ENCODE assay signal across 8 cellular contexts in the genomic region with DNA sequence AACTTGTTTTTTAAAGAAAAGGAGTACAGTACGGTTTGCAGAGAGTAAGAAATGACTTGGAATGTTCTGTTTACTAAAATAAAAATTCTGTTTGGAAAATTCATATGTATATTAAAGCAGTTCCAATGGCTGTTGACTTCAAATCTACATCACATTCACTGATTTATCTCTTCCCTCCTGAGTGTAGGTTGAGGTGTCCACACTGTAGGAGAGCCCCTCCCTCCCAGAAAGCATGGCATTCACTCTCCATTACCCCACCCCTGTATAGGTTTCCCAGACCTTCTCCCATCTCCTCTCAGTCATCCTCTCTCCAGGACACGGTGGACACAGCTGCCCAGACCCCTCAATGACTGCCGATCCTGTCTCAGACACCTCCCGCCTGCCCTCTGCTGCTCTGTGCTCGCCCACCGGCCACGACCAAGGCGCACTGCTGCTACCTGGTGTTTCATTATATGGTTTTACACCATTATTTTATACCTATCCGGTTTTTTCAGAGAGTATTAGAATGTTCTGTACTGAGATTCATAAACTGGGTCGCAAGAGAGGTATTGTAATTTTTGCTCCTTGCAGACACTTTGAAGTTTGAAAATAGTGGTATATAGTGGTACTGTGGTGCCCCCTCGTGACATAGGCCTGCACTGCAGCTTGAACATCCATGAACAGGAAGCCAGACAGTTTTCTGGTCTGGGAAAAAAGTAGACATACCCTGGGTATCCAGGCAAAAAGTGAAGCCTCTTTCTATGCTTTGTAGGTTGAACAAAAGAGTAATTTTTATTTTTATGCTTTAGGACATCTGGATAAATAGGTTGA.
DNase-seq lines count a peak whose midpoint lies in the region; ATAC-seq and TF ChIP-seq lines count a peak whose summit lies in the region.

No MANE protein-coding gene starts in this region.

- DNase-seq in DMS114 treated with DMSO at 0.1 percent for 48 hours (lab: John Stamatoyannopoulos, UW; ENCODE audit: unreplicated experiment) (peak; percentile 51), NCI-H1105 (lab: John Stamatoyannopoulos, UW) (peak; percentile 22), cardiac fibroblast (ENCODE audit: low read depth in 2 of 2) (peak; percentile 57 to 61), kidney glomerular epithelial cell (lab: John Stamatoyannopoulos, UW) (peak; percentile 14)
- DNase-seq in stimulated activated CD4-positive, alpha-beta T cell treated with anti-CD3 and anti-CD28 coated beads, Interleukin-4, amount 100 ng/mL, for 24 hours = peak; percentile 49

- TF ChIP-seq CTCF in WI38 (IDR thresholded peaks at IDR 0.05; ENCODE audit: low read depth, low read length) (peak; percentile 80), cardiac fibroblast (IDR thresholded peaks at IDR 0.05; ENCODE audit: low read depth, low read length) (peak; percentile 72)

- H3K4me3 ChIP-seq in WI38 (ENCODE audit: low read depth, low read length) = no peak overlapping the region
- no peak overlapping the region for H3K4me3 ChIP-seq in cardiac fibroblast (replicated peaks in 1 of 2; ENCODE audit: low read depth in 2 of 2, low read length in 2 of 2)

- peak; percentile 77 for ATAC-seq in GM21717 (IDR thresholded peaks at IDR 0.05; ENCODE audit: unreplicated experiment)
- ATAC-seq in HG02588 (IDR thresholded peaks at IDR 0.05; ENCODE audit: unreplicated experiment) = no peak
